ENCODE assay signal across 14 cellular contexts in genomic region chr20:62819494-62820174, GRCh38. TPM values are rescaled to one million over a fixed set of nuclear protein-coding genes. Genes with fewer than 3 reads are reported as not detected.
DNase-seq lines count a peak whose midpoint lies in the region; ATAC-seq and TF ChIP-seq lines count a peak whose summit lies in the region.
"Had no signal": no experiment of that assay in that cellular context is flagged by ENCODE, and none has a peak within 500 bp of the region (broad histone marks: within the 10 kb centered on the region; RNA-seq: fewer than 3 reads in every experiment).

No MANE protein-coding gene starts in this region.

- peaks cover 47% of the 10 kb centered on the region for H3K27me3 Mint-ChIP-seq in stimulated activated memory B cell treated with anti-CD40 and anti-IgM and Interleukin-4, amounts not matched to agents 10 μg/mL and 1 μg/mL and 100 μg/mL, for 72 hours
- peaks cover 22% of the 10 kb centered on the region for H3K27me3 Mint-ChIP-seq in activated CD4-positive, alpha-beta T cell treated with anti-CD3 and anti-CD28 coated beads, Interleukin-2, amount 10 ng/mL, durations not matched to agents 7 days and 5 days

- no peaks in the 10 kb centered on the region; the same call in 1 of the 2 replicates for H4K20me1 ChIP-seq in IMR-90 (ENCODE audit: insufficient read depth, low read length)

- H2AK9ac ChIP-seq in IMR-90 (replicated peaks; ENCODE audit: low read depth, low read length, poor library complexity), result peak overlapping the region; percentile 37

- H2AFZ ChIP-seq in IMR-90 (replicated peaks; ENCODE audit: low read length, poor library complexity), result peak overlapping the region; percentile 75

- H3K4me3 ChIP-seq in IMR-90 (ENCODE audit: insufficient read depth, low read depth, low read length), result no peak overlapping the region
- no peak overlapping the region for H3K4me3 ChIP-seq in astrocyte of the spinal cord (ENCODE audit: low read depth, low read length)
- H3K4me3 ChIP-seq in spleen, result no peak overlapping the region
- H3K4me3 ChIP-seq: psoas muscle, thoracic aorta had no signal

- no peak for TF ChIP-seq POLR2A in IMR-90 (IDR thresholded peaks at IDR 0.05; ENCODE audit: low read depth, low read length)
- no peak for TF ChIP-seq POLR2A in spleen (IDR thresholded peaks at IDR 0.05)

- H3K4me1 ChIP-seq in IMR-90 (ENCODE audit: control insufficient read depth, insufficient read depth, low read length) (peaks cover 20% of the 10 kb centered on the region), spleen (peaks cover 10 to 55% (median 50%) of the 10 kb centered on the region in 6 donors)

- H3K9me3 Mint-ChIP-seq in stimulated activated memory B cell treated with anti-CD40 and anti-IgM and Interleukin-4, amounts not matched to agents 10 μg/mL and 1 μg/mL and 100 μg/mL, for 72 hours, result no peaks in the 10 kb centered on the region
- H3K9me3 Mint-ChIP-seq in activated CD4-positive, alpha-beta T cell treated with anti-CD3 and anti-CD28 coated beads, Interleukin-2, amount 10 ng/mL, durations not matched to agents 7 days and 5 days, result no peaks in the 10 kb centered on the region
- H3K9me3 Mint-ChIP-seq: activated CD8-positive, alpha-beta T cell treated with anti-CD3 and anti-CD28 coated beads for 36 hours; activated naive CD4-positive, alpha-beta T cell treated with anti-CD3 and anti-CD28 coated beads, Interleukin-2, amount 50 U/mL, for 24 hours; T-helper 1 cell treated with Interleukin-12 subunit alpha and Interleukin-12 subunit beta and Interleukin-4 antibody, amounts not matched to agents 30 μg/mL and 1 μg/mL, for 36 hours had no signal

- H3K27ac Mint-ChIP-seq in stimulated activated memory B cell treated with anti-CD40 and anti-IgM and Interleukin-4, amounts not matched to agents 10 μg/mL and 1 μg/mL and 100 μg/mL, for 72 hours, result no peak overlapping the region
- no peak overlapping the region for H3K27ac Mint-ChIP-seq in activated CD4-positive, alpha-beta T cell treated with anti-CD3 and anti-CD28 coated beads, Interleukin-2, amount 10 ng/mL, durations not matched to agents 7 days and 5 days
- H3K27ac Mint-ChIP-seq: activated CD8-positive, alpha-beta T cell treated with anti-CD3 and anti-CD28 coated beads for 36 hours; activated naive CD4-positive, alpha-beta T cell treated with anti-CD3 and anti-CD28 coated beads, Interleukin-2, amount 50 U/mL, for 24 hours; T-helper 1 cell treated with Interleukin-12 subunit alpha and Interleukin-12 subunit beta and Interleukin-4 antibody, amounts not matched to agents 30 μg/mL and 1 μg/mL, for 36 hours had no signal

- POLR2A ChIA-PET in IMR-90 (lab: Charles Lee; ENCODE audit: unreplicated experiment), result no interaction called here
- POLR2A ChIA-PET in activated CD4-positive, alpha-beta T cell treated with anti-CD3 and anti-CD28 coated beads, Interleukin-2, amount 10 ng/mL, durations not matched to agents 7 days and 5 days (lab: Charles Lee), result no interaction called here

- peak overlapping the region; percentile 61 for H3K4ac ChIP-seq in IMR-90 (ENCODE audit: low read depth, low read length)

- H3K4me1 Mint-ChIP-seq in stimulated activated memory B cell treated with anti-CD40 and anti-IgM and Interleukin-4, amounts not matched to agents 10 μg/mL and 1 μg/mL and 100 μg/mL, for 72 hours, result peaks cover 26% of the 10 kb centered on the region
- H3K4me1 Mint-ChIP-seq in activated CD4-positive, alpha-beta T cell treated with anti-CD3 and anti-CD28 coated beads, Interleukin-2, amount 10 ng/mL, durations not matched to agents 7 days and 5 days, result peaks cover 1% of the 10 kb centered on the region

- intact Hi-C loops in IMR-90 (cut with micrococcal nuclease), result no loop called here
- intact Hi-C loops in spleen (cut with DNase I; ENCODE audit: low total_unique reads), result no loop called here

- H3K27ac ChIP-seq in IMR-90 (ENCODE audit: insufficient read depth, low read length) (no peak overlapping the region), spleen (no peak overlapping the region)
- H3K27ac ChIP-seq: psoas muscle, thoracic aorta had no signal

- no peak overlapping the region for H4K5ac ChIP-seq in IMR-90 (ENCODE audit: low read depth, low read length)

- H3K36me3 Mint-ChIP-seq in stimulated activated memory B cell treated with anti-CD40 and anti-IgM and Interleukin-4, amounts not matched to agents 10 μg/mL and 1 μg/mL and 100 μg/mL, for 72 hours, result no peaks in the 10 kb centered on the region
- H3K36me3 Mint-ChIP-seq in activated CD4-positive, alpha-beta T cell treated with anti-CD3 and anti-CD28 coated beads, Interleukin-2, amount 10 ng/mL, durations not matched to agents 7 days and 5 days (ENCODE audit: low read depth), result no peaks in the 10 kb centered on the region
- H3K36me3 Mint-ChIP-seq: activated naive CD4-positive, alpha-beta T cell treated with anti-CD3 and anti-CD28 coated beads, Interleukin-2, amount 50 U/mL, for 24 hours had no signal

- no peak overlapping the region for H3K9ac ChIP-seq in IMR-90 (ENCODE audit: low read depth, low read length)

- H4K8ac ChIP-seq in IMR-90 (ENCODE audit: low read depth in 2 of 2, low read length in 2 of 2), result no peak overlapping the region

- H3K14ac ChIP-seq in IMR-90 (replicated peaks; ENCODE audit: low read depth, low read length), result no peak overlapping the region

- WGBS in IMR-90 (ENCODE audit: extremely low coverage in 2 of 2, insufficient read length in 1 of 2), 2 experiments, result 45% methylated on average over 9 of the region's 16 CpGs; no CpG with 5 or more reads in 1 of the 2 experiments
- 57 to 74% (median 67%) methylated on average over 8 to 16 of the region's 16 CpGs for WGBS in spleen, 5 donors

- ATAC-seq in IMR-90 (ENCODE audit: low read depth) (peak; percentile 15), GM18870 (IDR thresholded peaks at IDR 0.05; ENCODE audit: unreplicated experiment) (no peak)
- ATAC-seq in stimulated activated memory B cell treated with anti-CD40 and anti-IgM and Interleukin-4, amounts not matched to agents 10 μg/mL and 1 μg/mL and 100 μg/mL, for 72 hours, result no peak
- ATAC-seq: activated CD8-positive, alpha-beta T cell treated with anti-CD3 and anti-CD28 coated beads for 36 hours had no signal

- 0 out of 2 replicates have a peak overlapping the region, but pooled peaks have one; percentile 45 for H2BK20ac ChIP-seq in IMR-90 (ENCODE audit: low read depth, low read length)

- H3K36me3 ChIP-seq in IMR-90 (ENCODE audit: control insufficient read depth, insufficient read depth, low read length) (no peaks in the 10 kb centered on the region), spleen (no peaks in the 10 kb centered on the region)
- H3K36me3 ChIP-seq: thoracic aorta had no signal

- no TSS peak for BruUV-seq in IMR-90 (replicated peaks; lab: Mats Ljungman, UMichigan)

- dilution Hi-C loops in IMR-90 (cut with HindIII; ENCODE audit: low sequenced_read_pairs, unreplicated experiment), result no loop called here

- peaks cover 23% of the 10 kb centered on the region for H3K27me3 ChIP-seq in IMR-90 (ENCODE audit: control insufficient read depth, insufficient read depth, low read length)
- peaks cover 7 to 79% (median 57%) of the 10 kb centered on the region in 7 donors for H3K27me3 ChIP-seq in spleen (replicated peaks in 1 of 7)

- H2AK5ac ChIP-seq in IMR-90 (ENCODE audit: low read depth, low read length), result peak overlapping the region; percentile 82

- no peak overlapping the region for H3K4me3 Mint-ChIP-seq in stimulated activated memory B cell treated with anti-CD40 and anti-IgM and Interleukin-4, amounts not matched to agents 10 μg/mL and 1 μg/mL and 100 μg/mL, for 72 hours
- H3K4me3 Mint-ChIP-seq in activated CD4-positive, alpha-beta T cell treated with anti-CD3 and anti-CD28 coated beads, Interleukin-2, amount 10 ng/mL, durations not matched to agents 7 days and 5 days, result no peak overlapping the region
- H3K4me3 Mint-ChIP-seq: activated CD8-positive, alpha-beta T cell treated with anti-CD3 and anti-CD28 coated beads for 36 hours; activated naive CD4-positive, alpha-beta T cell treated with anti-CD3 and anti-CD28 coated beads, Interleukin-2, amount 50 U/mL, for 24 hours; T-helper 1 cell treated with Interleukin-12 subunit alpha and Interleukin-12 subunit beta and Interleukin-4 antibody, amounts not matched to agents 30 μg/mL and 1 μg/mL, for 36 hours had no signal

- no peak overlapping the region for H2BK5ac ChIP-seq in IMR-90 (ENCODE audit: low read depth, low read length, poor library complexity, severe bottlenecking)

- CTCF ChIA-PET in IMR-90 (lab: Yijun Ruan, JAX), result no interaction called here
- CTCF ChIA-PET in activated CD4-positive, alpha-beta T cell treated with anti-CD3 and anti-CD28 coated beads, Interleukin-2, amount 10 ng/mL, durations not matched to agents 7 days and 5 days (lab: Charles Lee), result no interaction called here

- H4K91ac ChIP-seq in IMR-90 (ENCODE audit: insufficient read depth, low read depth, low read length), result peak overlapping the region; percentile 46

- H3K18ac ChIP-seq in IMR-90 (ENCODE audit: low read depth, low read length), result no peak overlapping the region

- H3K9me1 ChIP-seq in IMR-90 (ENCODE audit: insufficient read depth, low read length), result no peaks in the 10 kb centered on the region

- H2BK15ac ChIP-seq in IMR-90 (ENCODE audit: low read depth, low read length), result no peak overlapping the region; the same call in 2 of the 3 replicates

- H2BK120ac ChIP-seq in IMR-90 (ENCODE audit: low read depth, low read length), result 0 out of 2 replicates have a peak overlapping the region, but pooled peaks have one; percentile 23

- H3K9me3 ChIP-seq in IMR-90 (ENCODE audit: control insufficient read depth, insufficient read depth, low read length) (no peaks in the 10 kb centered on the region), spleen (no peaks in the 10 kb centered on the region)
- H3K9me3 ChIP-seq: psoas muscle, thoracic aorta had no signal

- H3K4me2 ChIP-seq in IMR-90 (ENCODE audit: low read depth, low read length), result no peak overlapping the region

- TF ChIP-seq CTCF in IMR-90 (conservative IDR thresholded peaks at IDR 0.05; ENCODE audit: low read depth, low read length) (no peak), astrocyte of the spinal cord (IDR thresholded peaks at IDR 0.05; ENCODE audit: low read depth, low read length) (no peak), spleen (IDR thresholded peaks at IDR 0.05 in 8 of 11, conservative IDR thresholded peaks at IDR 0.05 in 3 of 11) (no peak)

- H3K23ac ChIP-seq in IMR-90 (ENCODE audit: low read depth, low read length), result no peak overlapping the region

- peak; percentile 70 for DNase-seq in A172 (ENCODE audit: low spot score)
- DNase-seq in IMR-90, result peak; percentile 50
- peak; percentile 36 for DNase-seq in astrocyte of the spinal cord (ENCODE audit: low read depth, low spot score)
- DNase-seq in iPS-NIHi11 (ENCODE audit: low spot score), result peak; percentile 38
- no peak for DNase-seq in spleen
- DNase-seq in activated CD4-positive, alpha-beta T cell treated with anti-CD3 and anti-CD28 coated beads, Interleukin-2, amount 10 ng/mL, durations not matched to agents 7 days and 5 days, result no peak
- DNase-seq: activated CD8-positive, alpha-beta T cell treated with anti-CD3 and anti-CD28 coated beads for 36 hours; NCI-H1105 treated with DMSO at 0.1 percent for 48 hours; psoas muscle had no signal

- no peak overlapping the region; the same call in 1 of the 2 replicates for H3K56ac ChIP-seq in IMR-90 (ENCODE audit: extremely low read depth, insufficient read depth, low read length)

- TF ChIP-seq RAD21 in IMR-90 (IDR thresholded peaks at IDR 0.05; ENCODE audit: low read length), result no peak

- in situ Hi-C loops in IMR-90 (cut with MboI; ENCODE audit: low sequenced_read_pairs) (no loop called here), astrocyte of the spinal cord (cut with HindIII; ENCODE audit: low sequenced_read_pairs) (no loop called here)

- no peaks in the 10 kb centered on the region for H3K79me1 ChIP-seq in IMR-90 (ENCODE audit: low read depth in 1 of 2, low read length in 2 of 2)

RNA-seq across cellular contexts. Expression of gene COL9A3, which starts 2.8 kb away (rescaled TPM):
- 1.9 and 2.8 TPM in 2 replicates for total RNA-seq in A172 (2014; rRNA removed; shearing (Covaris generic))
- total RNA-seq in IMR-90 (2012; rRNA removed) (0.28 and 0.36 TPM in 2 replicates), spleen (10 to 100 TPM in 3 of 7 donors, 1 to 10 TPM in 4; 1.2 to 16.7 (median 6.8) TPM)
- polyA plus RNA-seq in IMR-90 (2012; rRNA removed) (1.4 TPM in 2 replicates), spleen (10 to 100 TPM; 10.9 to 14.7 (median 13.1) TPM)
- 2.3 and 2.9 TPM in 2 replicates for polyA plus RNA-seq in IMR-90 (2012; cell fraction: cytosol; rRNA removed)
- 11.3 and 14.6 TPM in 2 replicates for polyA plus RNA-seq in IMR-90 (2012; cell fraction: nucleus; rRNA removed; ENCODE audit: low replicate concordance)
- total RNA-seq in activated CD4-positive, alpha-beta T cell treated with anti-CD3 and anti-CD28 coated beads, Interleukin-2, amount 10 ng/mL, durations not matched to agents 7 days and 5 days, result not detected
- total RNA-seq: activated CD8-positive, alpha-beta T cell treated with anti-CD3 and anti-CD28 coated beads for 36 hours had no signal

RNA-seq across cellular contexts. Expression of gene OGFR, which starts 15.0 kb away (rescaled TPM):
- total RNA-seq in A172 (2014; rRNA removed; shearing (Covaris generic)), result 66.0 and 90.7 TPM in 2 replicates
- total RNA-seq in IMR-90 (2012; rRNA removed) (22.4 and 26.9 TPM in 2 replicates), spleen (10 to 100 TPM; 69.8 to 91.0 (median 78.2) TPM)
- polyA plus RNA-seq in IMR-90 (2012; rRNA removed) (30.1 and 38.2 TPM in 2 replicates), spleen (100 to 1,000 TPM in 1 of 3 donors, 10 to 100 TPM in 2; 46.0 to 127 (median 66.9) TPM)
- 45.5 and 52.1 TPM in 2 replicates for polyA plus RNA-seq in IMR-90 (2012; cell fraction: cytosol; rRNA removed)
- 73.9 and 106 TPM in 2 replicates for polyA plus RNA-seq in IMR-90 (2012; cell fraction: nucleus; rRNA removed; ENCODE audit: low replicate concordance)
- total RNA-seq in activated CD4-positive, alpha-beta T cell treated with anti-CD3 and anti-CD28 coated beads, Interleukin-2, amount 10 ng/mL, durations not matched to agents 7 days and 5 days, result 10 to 100 TPM; 82.4 to 84.9 TPM

RNA-seq across cellular contexts. Expression of gene MRGBP, which starts 23.4 kb away (rescaled TPM):
- total RNA-seq in A172 (2014; rRNA removed; shearing (Covaris generic)), result 60.5 and 63.2 TPM in 2 replicates
- 18.3 and 21.9 TPM in 2 replicates for total RNA-seq in IMR-90 (2012; rRNA removed)
- 15.5 and 17.7 TPM in 2 replicates for polyA plus RNA-seq in IMR-90 (2012; rRNA removed)
- polyA plus RNA-seq in IMR-90 (2012; cell fraction: cytosol; rRNA removed), result 14.9 and 16.0 TPM in 2 replicates
- polyA plus RNA-seq in IMR-90 (2012; cell fraction: nucleus; rRNA removed; ENCODE audit: low replicate concordance), result 21.4 and 23.1 TPM in 2 replicates
- total RNA-seq in spleen, result 10 to 100 TPM in 4 of 7 donors, 1 to 10 TPM in 3; 8.5 to 15.7 (median 12.0) TPM
- polyA plus RNA-seq in spleen, result 10 to 100 TPM; 10.6 to 13.1 (median 12.6) TPM
- 10 to 100 TPM; 14.4 to 14.5 TPM for total RNA-seq in activated CD4-positive, alpha-beta T cell treated with anti-CD3 and anti-CD28 coated beads, Interleukin-2, amount 10 ng/mL, durations not matched to agents 7 days and 5 days

RNA-seq across cellular contexts. Expression of gene TCFL5, which starts 42.0 kb away (rescaled TPM):
- total RNA-seq in A172 (2014; rRNA removed; shearing (Covaris generic)), result 23.7 and 24.1 TPM in 2 replicates
- total RNA-seq in IMR-90 (2012; rRNA removed), result 8.2 and 8.3 TPM in 2 replicates
- 5.6 and 6.0 TPM in 2 replicates for polyA plus RNA-seq in IMR-90 (2012; rRNA removed)
- 2.6 and 3.6 TPM in 2 replicates for polyA plus RNA-seq in IMR-90 (2012; cell fraction: cytosol; rRNA removed)
- 2.4 and 9.6 TPM in 2 replicates for polyA plus RNA-seq in IMR-90 (2012; cell fraction: nucleus; rRNA removed; ENCODE audit: low replicate concordance)
- 1 to 10 TPM; 4.1 to 8.8 (median 6.8) TPM for total RNA-seq in spleen
- 1 to 10 TPM; 4.5 to 6.3 (median 5.3) TPM for polyA plus RNA-seq in spleen
- 1 to 10 TPM; 7.9 to 8.4 TPM for total RNA-seq in activated CD4-positive, alpha-beta T cell treated with anti-CD3 and anti-CD28 coated beads, Interleukin-2, amount 10 ng/mL, durations not matched to agents 7 days and 5 days

Comparison
In these comparisons a context has a peak if more than half of its experiments do, and no peak if none do; other contexts are left out.
1. DNase-seq: peak in A172 (single experiment), IMR-90 (single experiment), astrocyte of the spinal cord (single experiment) and iPS-NIHi11 (single experiment); none in spleen (single experiment) and activated CD4-positive, alpha-beta T cell treated with anti-CD3 and anti-CD28 coated beads, Interleukin-2, amount 10 ng/mL, durations not matched to agents 7 days and 5 days (single experiment).